Comparison of ENCODE assay signal across 38 cellular contexts in genomic region chr5:7274180-7274579, GRCh38.
"Had no signal": no experiment of that assay in that cellular context is flagged by ENCODE, and none has a peak within 500 bp of the region (broad histone marks: within the 10 kb centered on the region; RNA-seq: fewer than 3 reads in every experiment).

No MANE protein-coding gene starts in this region.

- FAIRE-seq: astrocyte, TTC549 had no signal

- DNase-seq: activated CD4-positive, alpha-beta memory T cell treated with anti-CD3 and anti-CD28 coated beads, Interleukin-2, amount 10 ng/mL, durations not matched to agents 7 days and 5 days; activated CD4-positive, alpha-beta T cell treated with anti-CD3 and anti-CD28 coated beads for 1 hour; activated CD4-positive, alpha-beta T cell treated with anti-CD3 and anti-CD28 coated beads for 36 hours; activated CD4-positive, alpha-beta T cell treated with anti-CD3 and anti-CD28 coated beads for 48 hours; activated CD4-positive, alpha-beta T cell treated with anti-CD3 and anti-CD28 coated beads, Interleukin-2, amount 10 ng/mL, durations not matched to agents 7 days and 5 days; activated CD4-positive, alpha-beta T cell treated with anti-CD3 and anti-CD28 coated beads, Interleukin-2, amount 50 U/mL, for 48 hours; activated CD4-positive, CD25-positive, alpha-beta regulatory T cell; activated CD8-positive, alpha-beta memory T cell treated with anti-CD3 and anti-CD28 coated beads for 24 hours; activated CD8-positive, alpha-beta memory T cell treated with anti-CD3 and anti-CD28 coated beads, Interleukin-2, amount 10 ng/mL, durations not matched to agents 7 days and 5 days; activated CD8-positive, alpha-beta memory T cell treated with anti-CD3 and anti-CD28 coated beads, Interleukin-2, amount 50 U/mL, for 48 hours; activated CD8-positive, alpha-beta T cell treated with anti-CD3 and anti-CD28 coated beads, Interleukin-2, amount 10 ng/mL, durations not matched to agents 7 days and 5 days; activated effector memory CD4-positive, alpha-beta T cell treated with anti-CD3 and anti-CD28 coated beads, Interleukin-2, amount 50 U/mL, for 16 hours; activated gamma-delta T cell treated with Interleukin-2 at 50 U/mL for 16 hours; activated naive CD4-positive, alpha-beta T cell; activated naive CD4-positive, alpha-beta T cell treated with anti-CD3 and anti-CD28 coated beads for 36 hours; activated naive CD4-positive, alpha-beta T cell treated with anti-CD3 and anti-CD28 coated beads, Interleukin-2, amount 50 U/mL, for 16 hours; activated naive CD8-positive, alpha-beta T cell treated with anti-CD3 and anti-CD28 coated beads for 36 hours; activated T-cell treated with anti-CD3 and anti-CD28 coated beads, Interleukin-2, amount 50 U/mL, for 4 hours; activated T-cell treated with anti-CD3 and anti-CD28 coated beads, Interleukin-2, amount 50 U/mL, for 72 hours; adrenal gland; amniotic stem cell; aorta; body of pancreas; brain microvascular endothelial cell; central memory CD4-positive, alpha-beta T cell; T-cell; T-helper 2 cell; T-helper 9 cell had no signal

- H3K27ac Mint-ChIP-seq: activated CD4-positive, alpha-beta memory T cell treated with anti-CD3 and anti-CD28 coated beads, Interleukin-2, amount 10 ng/mL, durations not matched to agents 7 days and 5 days; activated CD4-positive, alpha-beta T cell treated with anti-CD3 and anti-CD28 coated beads for 36 hours; activated CD4-positive, alpha-beta T cell treated with anti-CD3 and anti-CD28 coated beads, Interleukin-2, amount 10 ng/mL, durations not matched to agents 7 days and 5 days; activated CD8-positive, alpha-beta memory T cell treated with anti-CD3 and anti-CD28 coated beads, Interleukin-2, amount 10 ng/mL, durations not matched to agents 7 days and 5 days; activated CD8-positive, alpha-beta T cell treated with anti-CD3 and anti-CD28 coated beads, Interleukin-2, amount 10 ng/mL, durations not matched to agents 7 days and 5 days; activated naive CD4-positive, alpha-beta T cell treated with anti-CD3 and anti-CD28 coated beads for 36 hours; activated naive CD4-positive, alpha-beta T cell treated with anti-CD3 and anti-CD28 coated beads, Interleukin-2, amount 50 U/mL, for 72 hours; activated naive CD8-positive, alpha-beta T cell treated with anti-CD3 and anti-CD28 coated beads for 36 hours; activated T-cell treated with anti-CD3 and anti-CD28 coated beads, Interleukin-2, amount 50 U/mL, for 72 hours; activated T-helper 1 cell treated with anti-CD3 and anti-CD28 coated beads, Interleukin-12 subunit alpha, Interleukin-12 subunit beta, Interleukin-2, Interleukin-4 antibody, amounts not matched to agents 30 ng/mL and 10 ng/mL and 1 ng/mL, durations not matched to agents 14 hours and 24 hours and 36 hours; activated T-helper 17 cell treated with anti-CD3 and anti-CD28 coated beads, Interleukin-2, amount 50 U/mL, for 72 hours; T-cell; T-helper 1 cell treated with Interleukin-12 subunit alpha and Interleukin-12 subunit beta and Interleukin-4 antibody, amounts not matched to agents 30 μg/mL and 1 μg/mL, for 36 hours; T-helper 2 cell treated with Interferon-gamma antibody and Interleukin-4, amounts not matched to agents 5 μg/mL and 100 μg/mL, for 36 hours had no signal

- ATAC-seq: activated CD4-positive, alpha-beta T cell treated with anti-CD3 and anti-CD28 coated beads for 36 hours; activated CD4-positive, CD25-positive, alpha-beta regulatory T cell treated with anti-CD3 and anti-CD28 coated beads, Interleukin-2, amount 50 U/mL, for 24 hours; activated CD8-positive, alpha-beta memory T cell treated with anti-CD3 and anti-CD28 coated beads, Interleukin-2, amount 10 ng/mL, durations not matched to agents 7 days and 5 days; activated CD8-positive, alpha-beta T cell treated with anti-CD3 and anti-CD28 coated beads, Interleukin-2, amount 10 ng/mL, durations not matched to agents 7 days and 5 days; activated naive CD4-positive, alpha-beta T cell treated with anti-CD3 and anti-CD28 coated beads, Interleukin-2, amount 50 U/mL, for 72 hours; activated T-cell treated with anti-CD3 and anti-CD28 coated beads, Interleukin-2, amount 50 U/mL, for 4 hours; activated T-cell treated with anti-CD3 and anti-CD28 coated beads, Interleukin-2, amount 50 U/mL, for 72 hours; activated T-helper 17 cell treated with anti-CD3 and anti-CD28 coated beads, Interleukin-2, amount 50 U/mL, for 72 hours; body of pancreas; T-cell had no signal

- H3K27me3 ChIP-seq: adrenal gland, body of pancreas, brain microvascular endothelial cell, breast epithelium had no signal

- H3K9me3 ChIP-seq: adrenal gland, body of pancreas, breast epithelium had no signal

- H3K9me3 Mint-ChIP-seq: activated CD4-positive, alpha-beta memory T cell treated with anti-CD3 and anti-CD28 coated beads, Interleukin-2, amount 10 ng/mL, durations not matched to agents 7 days and 5 days; activated CD4-positive, alpha-beta T cell treated with anti-CD3 and anti-CD28 coated beads, Interleukin-2, amount 10 ng/mL, durations not matched to agents 7 days and 5 days; activated naive CD4-positive, alpha-beta T cell treated with anti-CD3 and anti-CD28 coated beads for 36 hours; activated naive CD8-positive, alpha-beta T cell treated with anti-CD3 and anti-CD28 coated beads for 36 hours; activated T-cell treated with anti-CD3 and anti-CD28 coated beads, Interleukin-2, amount 50 U/mL, for 4 hours; activated T-cell treated with anti-CD3 and anti-CD28 coated beads, Interleukin-2, amount 50 U/mL, for 72 hours; activated T-helper 1 cell treated with anti-CD3 and anti-CD28 coated beads, Interleukin-12 subunit alpha, Interleukin-12 subunit beta, Interleukin-2, Interleukin-4 antibody, amounts not matched to agents 30 ng/mL and 10 ng/mL and 1 ng/mL, durations not matched to agents 14 hours and 24 hours and 36 hours; T-helper 1 cell treated with Interleukin-12 subunit alpha and Interleukin-12 subunit beta and Interleukin-4 antibody, amounts not matched to agents 30 μg/mL and 1 μg/mL, for 36 hours; T-helper 2 cell treated with Interferon-gamma antibody and Interleukin-4, amounts not matched to agents 5 μg/mL and 100 μg/mL, for 36 hours had no signal

- H3K4me1 ChIP-seq: adrenal gland, body of pancreas, breast epithelium had no signal

- H3K4me3 Mint-ChIP-seq: activated CD4-positive, alpha-beta memory T cell treated with anti-CD3 and anti-CD28 coated beads, Interleukin-2, amount 10 ng/mL, durations not matched to agents 7 days and 5 days; activated CD4-positive, alpha-beta T cell treated with anti-CD3 and anti-CD28 coated beads for 36 hours; activated CD4-positive, alpha-beta T cell treated with anti-CD3 and anti-CD28 coated beads, Interleukin-2, amount 10 ng/mL, durations not matched to agents 7 days and 5 days; activated CD8-positive, alpha-beta memory T cell treated with anti-CD3 and anti-CD28 coated beads, Interleukin-2, amount 10 ng/mL, durations not matched to agents 7 days and 5 days; activated CD8-positive, alpha-beta T cell treated with anti-CD3 and anti-CD28 coated beads, Interleukin-2, amount 10 ng/mL, durations not matched to agents 7 days and 5 days; activated naive CD4-positive, alpha-beta T cell treated with anti-CD3 and anti-CD28 coated beads for 36 hours; activated naive CD8-positive, alpha-beta T cell treated with anti-CD3 and anti-CD28 coated beads for 36 hours; activated T-cell treated with anti-CD3 and anti-CD28 coated beads, Interleukin-2, amount 50 U/mL, for 4 hours; activated T-cell treated with anti-CD3 and anti-CD28 coated beads, Interleukin-2, amount 50 U/mL, for 72 hours; activated T-helper 1 cell treated with anti-CD3 and anti-CD28 coated beads, Interleukin-12 subunit alpha, Interleukin-12 subunit beta, Interleukin-2, Interleukin-4 antibody, amounts not matched to agents 30 ng/mL and 10 ng/mL and 1 ng/mL, durations not matched to agents 14 hours and 24 hours and 36 hours; activated T-helper 17 cell treated with anti-CD3 and anti-CD28 coated beads, Interleukin-2, amount 50 U/mL, for 72 hours; T-cell; T-helper 1 cell treated with Interleukin-12 subunit alpha and Interleukin-12 subunit beta and Interleukin-4 antibody, amounts not matched to agents 30 μg/mL and 1 μg/mL, for 36 hours; T-helper 2 cell treated with Interferon-gamma antibody and Interleukin-4, amounts not matched to agents 5 μg/mL and 100 μg/mL, for 36 hours had no signal

- H3K36me3 Mint-ChIP-seq: activated CD8-positive, alpha-beta memory T cell treated with anti-CD3 and anti-CD28 coated beads, Interleukin-2, amount 10 ng/mL, durations not matched to agents 7 days and 5 days; activated naive CD4-positive, alpha-beta T cell treated with anti-CD3 and anti-CD28 coated beads, Interleukin-2, amount 50 U/mL, for 72 hours; activated naive CD8-positive, alpha-beta T cell treated with anti-CD3 and anti-CD28 coated beads for 36 hours; T-cell had no signal

- H3K27me3 Mint-ChIP-seq: activated CD4-positive, alpha-beta memory T cell treated with anti-CD3 and anti-CD28 coated beads, Interleukin-2, amount 10 ng/mL, durations not matched to agents 7 days and 5 days; activated CD4-positive, alpha-beta T cell treated with anti-CD3 and anti-CD28 coated beads for 36 hours; activated CD4-positive, alpha-beta T cell treated with anti-CD3 and anti-CD28 coated beads, Interleukin-2, amount 10 ng/mL, durations not matched to agents 7 days and 5 days; activated CD8-positive, alpha-beta memory T cell treated with anti-CD3 and anti-CD28 coated beads, Interleukin-2, amount 10 ng/mL, durations not matched to agents 7 days and 5 days; T-cell had no signal

- H3K4me3 ChIP-seq: adrenal gland, body of pancreas, breast epithelium had no signal

- H3K27ac ChIP-seq: adrenal gland, body of pancreas, brain microvascular endothelial cell, breast epithelium, VCaP had no signal

- H3K4me1 Mint-ChIP-seq: activated CD4-positive, alpha-beta memory T cell treated with anti-CD3 and anti-CD28 coated beads, Interleukin-2, amount 10 ng/mL, durations not matched to agents 7 days and 5 days; activated CD4-positive, alpha-beta T cell treated with anti-CD3 and anti-CD28 coated beads for 36 hours; activated CD4-positive, alpha-beta T cell treated with anti-CD3 and anti-CD28 coated beads, Interleukin-2, amount 10 ng/mL, durations not matched to agents 7 days and 5 days; activated CD8-positive, alpha-beta memory T cell treated with anti-CD3 and anti-CD28 coated beads, Interleukin-2, amount 10 ng/mL, durations not matched to agents 7 days and 5 days; activated naive CD8-positive, alpha-beta T cell treated with anti-CD3 and anti-CD28 coated beads for 36 hours; activated T-helper 17 cell treated with anti-CD3 and anti-CD28 coated beads, Interleukin-2, amount 50 U/mL, for 72 hours; T-cell had no signal

- H3K36me3 ChIP-seq: adrenal gland, brain microvascular endothelial cell, breast epithelium had no signal
